ENCODE assay signal across 8 cellular contexts in genomic region chr15:90400005-90400758, GRCh38. TPM values are rescaled to one million over a fixed set of nuclear protein-coding genes. Genes with fewer than 3 reads are reported as not detected.
DNase-seq lines count a peak whose midpoint lies in the region; ATAC-seq and TF ChIP-seq lines count a peak whose summit lies in the region.

No MANE protein-coding gene starts in this region.

- H3K4me1 ChIP-seq in cardiac muscle cell (ENCODE audit: low read depth), result peaks cover 36% of the 10 kb centered on the region
- H3K4me1 ChIP-seq in left lung, result peaks cover 42 to 98% of the 10 kb centered on the region in 2 donors
- H3K4me1 ChIP-seq in upper lobe of right lung, result peaks cover 74% of the 10 kb centered on the region

- H3K9me3 ChIP-seq in cardiac muscle cell (ENCODE audit: low read depth), result no peaks in the 10 kb centered on the region
- H3K9me3 ChIP-seq in left lung, result no peaks in the 10 kb centered on the region
- no peaks in the 10 kb centered on the region for H3K9me3 ChIP-seq in upper lobe of right lung

- peaks cover 47% of the 10 kb centered on the region for H3K36me3 Mint-ChIP-seq in activated CD8-positive, alpha-beta T cell treated with anti-CD3 and anti-CD28 coated beads, Interleukin-2, amount 10 ng/mL, durations not matched to agents 7 days and 5 days (ENCODE audit: low read depth)

- POLR2A ChIA-PET in activated CD8-positive, alpha-beta T cell treated with anti-CD3 and anti-CD28 coated beads, Interleukin-2, amount 10 ng/mL, durations not matched to agents 7 days and 5 days (lab: Charles Lee), result interaction anchor here (1.0 to 6.4 kb wide), 5 partner anchors 8 to 40 kb away, joined by 3 to 48 read pairs (median 3); partner anchors contain the start of gene IQGAP1

- H3K27me3 ChIP-seq in cardiac muscle cell, result no peaks in the 10 kb centered on the region
- H3K27me3 ChIP-seq in left lung, result no peaks in the 10 kb centered on the region
- H3K27me3 ChIP-seq in upper lobe of right lung, result no peaks in the 10 kb centered on the region

- H3K27me3 Mint-ChIP-seq in activated CD8-positive, alpha-beta T cell treated with anti-CD3 and anti-CD28 coated beads, Interleukin-2, amount 10 ng/mL, durations not matched to agents 7 days and 5 days (ENCODE audit: low read depth), result no peaks in the 10 kb centered on the region

- intact Hi-C loops in Right ventricle myocardium superior (cut with DNase I), result no loop called here
- intact Hi-C loops in left lung (cut with DNase I), result no loop called here
- intact Hi-C loops in upper lobe of right lung (cut with DNase I), result no loop called here

- CTCF ChIA-PET in activated CD8-positive, alpha-beta T cell treated with anti-CD3 and anti-CD28 coated beads, Interleukin-2, amount 10 ng/mL, durations not matched to agents 7 days and 5 days (lab: Charles Lee), result interaction anchor here (1.5 to 7.4 kb wide), 5 partner anchors 12 to 80 kb away, joined by 4 to 36 read pairs (median 12); partner anchors contain the start of gene IQGAP1

- no peaks in the 10 kb centered on the region for H3K9me3 Mint-ChIP-seq in activated CD8-positive, alpha-beta T cell treated with anti-CD3 and anti-CD28 coated beads, Interleukin-2, amount 10 ng/mL, durations not matched to agents 7 days and 5 days (ENCODE audit: insufficient read depth)

- H3K4me3 Mint-ChIP-seq in activated CD8-positive, alpha-beta T cell treated with anti-CD3 and anti-CD28 coated beads, Interleukin-2, amount 10 ng/mL, durations not matched to agents 7 days and 5 days, result peak overlapping the region; percentile 68

- no peak for DNase-seq in cardiac muscle cell (ENCODE audit: low read depth in 1 of 2, low spot score in 1 of 2)
- DNase-seq in Right ventricle myocardium superior, result no peak
- DNase-seq in activated CD8-positive, alpha-beta T cell treated with anti-CD3 and anti-CD28 coated beads, Interleukin-2, amount 10 ng/mL, durations not matched to agents 7 days and 5 days, result no peak
- DNase-seq in left lung, result no peak
- DNase-seq in upper lobe of right lung, result no peak
- DNase-seq in 8988T, result no peak
- DNase-seq in activated effector memory CD4-positive, alpha-beta T cell treated with anti-CD3 and anti-CD28 coated beads, Interleukin-2, amount 50 U/mL, for 16 hours, result no peak

- TF ChIP-seq CTCF in cardiac muscle cell (IDR thresholded peaks at IDR 0.05; ENCODE audit: low read depth, low read length) (no peak), left lung (IDR thresholded peaks at IDR 0.05) (no peak), upper lobe of right lung (IDR thresholded peaks at IDR 0.05) (no peak)

- no peak overlapping the region for H3K4me3 ChIP-seq in cardiac muscle cell
- H3K4me3 ChIP-seq in left lung, result peak overlapping the region in 1 of 2 donors; percentile 12
- no peak overlapping the region for H3K4me3 ChIP-seq in upper lobe of right lung

- H3K4me1 Mint-ChIP-seq in activated CD8-positive, alpha-beta T cell treated with anti-CD3 and anti-CD28 coated beads, Interleukin-2, amount 10 ng/mL, durations not matched to agents 7 days and 5 days (ENCODE audit: low read depth), result peaks cover 61% of the 10 kb centered on the region

- no peak for ATAC-seq in Right ventricle myocardium superior (ENCODE audit: poor library complexity)
- peak; percentile 53 for ATAC-seq in activated CD8-positive, alpha-beta T cell treated with anti-CD3 and anti-CD28 coated beads, Interleukin-2, amount 10 ng/mL, durations not matched to agents 7 days and 5 days
- peak; percentile 9 for ATAC-seq in left lung
- ATAC-seq in upper lobe of right lung, result peak; percentile 21
- no peak for ATAC-seq in GM18858 (IDR thresholded peaks at IDR 0.05; ENCODE audit: unreplicated experiment)

- H3K27ac ChIP-seq in cardiac muscle cell, result peak overlapping the region; percentile 92
- peak overlapping the region; percentile 93 to 94 for H3K27ac ChIP-seq in left lung
- H3K27ac ChIP-seq in upper lobe of right lung, result peak overlapping the region; percentile 93

- H3K27ac Mint-ChIP-seq in activated CD8-positive, alpha-beta T cell treated with anti-CD3 and anti-CD28 coated beads, Interleukin-2, amount 10 ng/mL, durations not matched to agents 7 days and 5 days, result peak overlapping the region; percentile 93

- H3K36me3 ChIP-seq in cardiac muscle cell, result no peaks in the 10 kb centered on the region
- no peaks in the 10 kb centered on the region for H3K36me3 ChIP-seq in left lung
- H3K36me3 ChIP-seq in upper lobe of right lung, result no peaks in the 10 kb centered on the region

RNA-seq across cellular contexts. Expression of gene IQGAP1, which starts 12.1 kb away (rescaled TPM):
- total RNA-seq in cardiac muscle cell (14.2 and 14.6 TPM in 2 replicates), Right ventricle myocardium superior (39.4 TPM), left lung (100 to 1,000 TPM; 257 to 296 TPM), upper lobe of right lung (256 TPM)
- polyA plus RNA-seq in cardiac muscle cell, result 9.1 and 10.5 TPM in 2 replicates
- 100 to 1,000 TPM; 249 to 257 TPM for total RNA-seq in activated CD8-positive, alpha-beta T cell treated with anti-CD3 and anti-CD28 coated beads, Interleukin-2, amount 10 ng/mL, durations not matched to agents 7 days and 5 days

RNA-seq across cellular contexts. Expression of gene ZNF774, which starts 48.1 kb away (rescaled TPM):
- total RNA-seq in cardiac muscle cell (1.7 and 14.6 TPM in 2 replicates), Right ventricle myocardium superior (2.2 TPM), left lung (1 to 10 TPM; 3.6 to 5.4 TPM), upper lobe of right lung (3.6 TPM)
- polyA plus RNA-seq in cardiac muscle cell, result 2.1 TPM in 2 replicates
- 1 to 10 TPM in 1 of 2 experiments, under 1 TPM in 1; 0.60 to 1.6 TPM for total RNA-seq in activated CD8-positive, alpha-beta T cell treated with anti-CD3 and anti-CD28 coated beads, Interleukin-2, amount 10 ng/mL, durations not matched to agents 7 days and 5 days

Comparison
In these comparisons a context has a peak if more than half of its experiments do, and no peak if none do; other contexts are left out.
1. ATAC-seq: peak in activated CD8-positive, alpha-beta T cell treated with anti-CD3 and anti-CD28 coated beads, Interleukin-2, amount 10 ng/mL, durations not matched to agents 7 days and 5 days (single experiment), left lung (single experiment) and upper lobe of right lung (single experiment); none in Right ventricle myocardium superior (single experiment) and GM18858 (single experiment).
2. Peak in every context shown above with its lines, with median percentiles within 50 percentile points of each other: H3K27ac ChIP-seq.